Comparison of ENCODE assay signal across 9 cellular contexts in the genomic region with DNA sequence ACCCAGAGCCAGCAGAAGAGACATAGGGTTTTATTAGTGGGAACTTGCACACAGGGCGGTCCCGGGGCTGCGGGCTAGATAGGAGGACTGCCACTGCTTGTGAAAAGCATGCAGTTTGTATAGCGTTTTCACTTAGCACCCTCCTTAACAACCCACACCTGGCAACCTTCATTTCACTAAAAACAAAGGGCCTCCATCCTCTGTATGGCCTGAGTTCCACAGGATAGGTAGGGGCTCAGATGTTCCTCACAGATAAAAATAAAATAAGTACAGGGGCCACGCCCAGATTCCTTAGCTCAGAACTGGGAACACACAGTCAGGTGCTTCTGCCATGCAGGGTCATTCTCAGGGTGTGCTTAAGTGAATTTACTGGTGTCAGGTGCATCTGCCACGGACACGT. TPM values are rescaled to one million over a fixed set of nuclear protein-coding genes. Genes with fewer than 3 reads are reported as not detected.
"Had no signal": no experiment of that assay in that cellular context is flagged by ENCODE, and none has a peak within 500 bp of the region (broad histone marks: within the 10 kb centered on the region; RNA-seq: fewer than 3 reads in every experiment).

No MANE protein-coding gene starts in this region.

- H2AFZ ChIP-seq: GM23338 had no signal

- H3K4me3 ChIP-seq: GM23338 had no signal

- H3K4me2 ChIP-seq: GM23338 had no signal

- H3K27ac ChIP-seq: HL-60 had no signal

- ATAC-seq: GM23338, HepG2 had no signal

- DNase-seq: H9, HCEC 1CT, HFFc6, KBM-7 had no signal

RNA-seq across cellular contexts. Expression of a gene that starts 39.8 kb away (rescaled TPM):
- total RNA-seq: HepG2, HFFc6, HT1080 had no signal
- polyA plus RNA-seq: GM23338, HepG2, IgD-negative memory B cell had no signal
